In the genomic region with DNA sequence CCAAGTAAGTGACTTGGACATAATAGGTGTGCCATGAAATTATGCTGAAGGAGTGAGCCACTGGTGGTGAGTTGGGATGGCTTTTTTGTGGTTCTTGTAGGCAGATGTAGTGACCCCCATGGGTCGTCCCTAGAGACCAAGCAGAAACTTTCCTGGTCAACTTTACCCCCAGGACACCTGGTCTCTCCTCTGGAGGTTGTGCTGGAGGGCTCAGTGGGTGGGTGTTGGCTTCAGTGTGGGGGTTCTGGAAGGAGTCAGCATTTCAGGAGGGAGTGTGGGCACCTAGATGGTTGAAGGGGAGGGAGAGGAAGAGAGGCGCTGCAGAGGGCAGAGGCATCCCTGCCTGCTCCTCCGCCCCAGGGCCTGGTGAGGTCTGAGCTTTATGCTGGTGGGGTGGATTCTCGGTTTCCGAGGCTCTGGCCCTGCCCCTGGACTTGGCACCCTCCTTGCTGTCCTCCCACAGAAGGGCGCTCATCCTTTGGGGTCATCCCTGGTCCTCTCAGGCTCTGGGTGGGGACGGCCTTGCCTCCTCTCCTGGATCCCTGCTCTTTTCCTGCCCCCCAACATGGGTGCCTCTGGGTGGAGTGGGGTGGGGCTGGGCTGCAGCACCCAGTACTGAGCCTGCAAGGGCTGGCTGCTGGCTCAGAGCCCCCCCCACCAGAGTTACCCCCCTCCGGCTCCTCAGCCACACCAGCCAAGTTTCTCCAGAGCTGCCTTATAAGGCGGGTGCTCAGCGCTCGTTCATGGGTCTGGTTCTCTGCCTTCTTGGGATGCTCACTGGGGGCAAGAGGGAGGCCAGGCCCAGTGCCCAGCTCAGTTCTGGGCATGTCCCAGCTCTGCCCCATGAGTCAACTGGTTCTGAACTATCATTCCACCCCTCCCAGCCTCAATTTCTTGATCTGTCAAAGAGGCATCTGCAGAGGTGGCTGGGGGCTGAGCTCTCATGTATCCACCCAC, we compare ENCODE assay signal across 11 cellular contexts.
DNase-seq lines count a peak whose midpoint lies in the region; ATAC-seq, FAIRE-seq and TF ChIP-seq lines count a peak whose summit lies in the region.
"Had no signal": no experiment of that assay in that cellular context is flagged by ENCODE, and none has a peak within 500 bp of the region (broad histone marks: within the 10 kb centered on the region; RNA-seq: fewer than 3 reads in every experiment).

No MANE protein-coding gene starts in this region.

- H3K27ac ChIP-seq in keratinocyte (ENCODE audit: control insufficient read depth, insufficient read depth, low read length) = peak overlapping the region; percentile 43
- H3K27ac ChIP-seq: PC-9 had no signal

- peaks cover 26% of the 10 kb centered on the region for H4K20me1 ChIP-seq in keratinocyte (ENCODE audit: control insufficient read depth, extremely low read depth, insufficient read depth, low read length)

- H3K4me1 Mint-ChIP-seq in T-helper 2 cell treated with Interferon-gamma antibody and Interleukin-4, amounts not matched to agents 5 μg/mL and 100 μg/mL, for 36 hours (ENCODE audit: low read depth) = peaks cover 73% of the 10 kb centered on the region
- H3K4me1 Mint-ChIP-seq in activated naive CD8-positive, alpha-beta T cell treated with anti-CD3 and anti-CD28 coated beads for 36 hours = peaks cover 80% of the 10 kb centered on the region
- H3K4me1 Mint-ChIP-seq in stimulated activated naive B cell treated with anti-CD40 and anti-IgM and Interleukin-4, amounts not matched to agents 10 μg/mL and 1 μg/mL and 100 μg/mL, for 72 hours = peaks cover 74 to 95% of the 10 kb centered on the region in 2 donors

- peak overlapping the region; percentile 89 for H3K27ac Mint-ChIP-seq in T-helper 2 cell treated with Interferon-gamma antibody and Interleukin-4, amounts not matched to agents 5 μg/mL and 100 μg/mL, for 36 hours
- peak overlapping the region; percentile 47 for H3K27ac Mint-ChIP-seq in activated naive CD8-positive, alpha-beta T cell treated with anti-CD3 and anti-CD28 coated beads for 36 hours
- H3K27ac Mint-ChIP-seq in stimulated activated naive B cell treated with anti-CD40 and anti-IgM and Interleukin-4, amounts not matched to agents 10 μg/mL and 1 μg/mL and 100 μg/mL, for 72 hours = peak overlapping the region; percentile 80

- peaks cover 71% of the 10 kb centered on the region for H3K79me2 ChIP-seq in keratinocyte (ENCODE audit: control insufficient read depth, insufficient read depth, low read length)

- H3K36me3 Mint-ChIP-seq in T-helper 2 cell treated with Interferon-gamma antibody and Interleukin-4, amounts not matched to agents 5 μg/mL and 100 μg/mL, for 36 hours (ENCODE audit: low read depth) = peaks cover 67% of the 10 kb centered on the region
- peaks cover 29% of the 10 kb centered on the region for H3K36me3 Mint-ChIP-seq in activated naive CD8-positive, alpha-beta T cell treated with anti-CD3 and anti-CD28 coated beads for 36 hours
- peaks cover 17 to 39% of the 10 kb centered on the region in 2 donors for H3K36me3 Mint-ChIP-seq in stimulated activated naive B cell treated with anti-CD40 and anti-IgM and Interleukin-4, amounts not matched to agents 10 μg/mL and 1 μg/mL and 100 μg/mL, for 72 hours

- peaks cover 16 to 23% of the 10 kb centered on the region in 2 experiments for H3K36me3 ChIP-seq in keratinocyte (ENCODE audit: control insufficient read depth in 2 of 2, extremely low read depth in 1 of 2, insufficient read depth in 2 of 2, low read length in 2 of 2)

- FAIRE-seq in keratinocyte (lab: Jason Lieb, UNC) = no peak
- FAIRE-seq: small intestine had no signal

- ATAC-seq in stimulated activated naive B cell treated with anti-CD40 and anti-IgM and Interleukin-4, amounts not matched to agents 10 μg/mL and 1 μg/mL and 100 μg/mL, for 72 hours (replicated peaks) = no peak

- in situ Hi-C loops in ACHN (cut with HindIII; ENCODE audit: low pct_ligation_motif_present, low pct_unique_long_range_greater_than_20kb, low sequenced_read_pairs) = no loop called here

- H2AFZ ChIP-seq in keratinocyte (ENCODE audit: control insufficient read depth, low read length) = no peak overlapping the region
- H2AFZ ChIP-seq: PC-9 had no signal

- peaks cover 60% of the 10 kb centered on the region for H3K4me1 ChIP-seq in keratinocyte (ENCODE audit: control insufficient read depth, extremely low read depth, insufficient read depth, low read length)

- no peak for DNase-seq in T-helper 2 cell treated with Interferon-gamma antibody and Interleukin-4, amounts not matched to agents 5 μg/mL and 100 μg/mL, for 36 hours (ENCODE audit: low spot score)
- DNase-seq in T-helper 2 cell (no peak), keratinocyte (ENCODE audit: low read depth, low spot score) (no peak), amniotic stem cell (lab: John Stamatoyannopoulos, UW) (no peak), activated gamma-delta T cell treated with Interleukin-2 at 50 U/mL for 16 hours (no peak), ACHN (no peak)
- DNase-seq in activated naive CD8-positive, alpha-beta T cell treated with anti-CD3 and anti-CD28 coated beads for 36 hours = no peak
- no peak for DNase-seq in stimulated activated naive B cell treated with anti-CD40 and anti-IgM and Interleukin-4, amounts not matched to agents 10 μg/mL and 1 μg/mL and 100 μg/mL, for 72 hours
- DNase-seq: NCI-H1436, PC-9, small intestine had no signal

- no peaks in the 10 kb centered on the region for H3K9me3 ChIP-seq in keratinocyte (ENCODE audit: control insufficient read depth, low read depth, low read length)

- peaks cover 11% of the 10 kb centered on the region for H3K9me1 ChIP-seq in keratinocyte (ENCODE audit: control insufficient read depth, extremely low read depth, insufficient read depth, low read length)

- peak overlapping the region; percentile 66 for H3K4me2 ChIP-seq in keratinocyte (ENCODE audit: control insufficient read depth, extremely low read depth, insufficient read depth, low read depth, low read length)
- H3K4me2 ChIP-seq: PC-9 had no signal

- peak overlapping the region; percentile 85 for H3K4me3 Mint-ChIP-seq in T-helper 2 cell treated with Interferon-gamma antibody and Interleukin-4, amounts not matched to agents 5 μg/mL and 100 μg/mL, for 36 hours
- H3K4me3 Mint-ChIP-seq in activated naive CD8-positive, alpha-beta T cell treated with anti-CD3 and anti-CD28 coated beads for 36 hours = peak overlapping the region; percentile 18
- H3K4me3 Mint-ChIP-seq in stimulated activated naive B cell treated with anti-CD40 and anti-IgM and Interleukin-4, amounts not matched to agents 10 μg/mL and 1 μg/mL and 100 μg/mL, for 72 hours = peak overlapping the region in 1 of 2 donors; percentile 10

- H3K9me3 Mint-ChIP-seq in T-helper 2 cell treated with Interferon-gamma antibody and Interleukin-4, amounts not matched to agents 5 μg/mL and 100 μg/mL, for 36 hours = no peaks in the 10 kb centered on the region
- H3K9me3 Mint-ChIP-seq in activated naive CD8-positive, alpha-beta T cell treated with anti-CD3 and anti-CD28 coated beads for 36 hours = no peaks in the 10 kb centered on the region
- peaks cover 0 to 5% of the 10 kb centered on the region in 2 donors for H3K9me3 Mint-ChIP-seq in stimulated activated naive B cell treated with anti-CD40 and anti-IgM and Interleukin-4, amounts not matched to agents 10 μg/mL and 1 μg/mL and 100 μg/mL, for 72 hours

- dilution Hi-C loops in keratinocyte (cut with MboI; ENCODE audit: extremely low pct_ligation_motif_present, low sequenced_read_pairs) = no loop called here

- H3K4me3 ChIP-seq in keratinocyte (ENCODE audit: control insufficient read depth in 2 of 3, extremely low read depth in 1 of 3, insufficient read depth in 2 of 3, low read depth in 1 of 3, low read length in 3 of 3) = peak overlapping the region in 1 of 3 experiments; percentile 18
- H3K4me3 ChIP-seq: PC-9 had no signal

- H3K27me3 ChIP-seq in keratinocyte (ENCODE audit: control insufficient read depth, extremely low read depth, insufficient read depth, low read length) = no peaks in the 10 kb centered on the region

- peak overlapping the region; percentile 40 for H3K9ac ChIP-seq in keratinocyte (ENCODE audit: control insufficient read depth, extremely low read depth, insufficient read depth, low read length)

- no peaks in the 10 kb centered on the region for H3K27me3 Mint-ChIP-seq in T-helper 2 cell treated with Interferon-gamma antibody and Interleukin-4, amounts not matched to agents 5 μg/mL and 100 μg/mL, for 36 hours (ENCODE audit: low read depth)
- H3K27me3 Mint-ChIP-seq in activated naive CD8-positive, alpha-beta T cell treated with anti-CD3 and anti-CD28 coated beads for 36 hours = no peaks in the 10 kb centered on the region
- H3K27me3 Mint-ChIP-seq in stimulated activated naive B cell treated with anti-CD40 and anti-IgM and Interleukin-4, amounts not matched to agents 10 μg/mL and 1 μg/mL and 100 μg/mL, for 72 hours = no peaks in the 10 kb centered on the region

- TF ChIP-seq CTCF in keratinocyte (optimal IDR thresholded peaks at IDR 0.05 in 1 of 3, IDR thresholded peaks at IDR 0.05 in 1 of 3, conservative IDR thresholded peaks at IDR 0.05 in 1 of 3; ENCODE audit: extremely low read depth in 1 of 3, insufficient read depth in 2 of 3, low read length in 3 of 3) = no peak
